In genomic region chr7:128835790-128836641, GRCh38 we compare ENCODE assay signal across 13 cellular contexts. TPM values are rescaled to one million over a fixed set of nuclear protein-coding genes. Genes with fewer than 3 reads are reported as not detected.
A peak's percentile ranks its signal among the peaks of the same experiment; 100 is the strongest.
DNase-seq lines count a peak whose midpoint lies in the region; TF ChIP-seq lines count a peak whose summit lies in the region.
"Had no signal": no experiment of that assay in that cellular context is flagged by ENCODE, and none has a peak within 500 bp of the region (broad histone marks: within the 10 kb centered on the region; RNA-seq: fewer than 3 reads in every experiment).

No MANE protein-coding gene starts in this region.

- H3K4me3 ChIP-seq in AG04450 (ENCODE audit: low read depth, low read length) (no peak overlapping the region), adipocyte (ENCODE audit: low read length) (peak overlapping the region; percentile 13), breast epithelium (no peak overlapping the region)
- H3K4me3 ChIP-seq: lung, Peyer's patch had no signal

- H3K9ac ChIP-seq in adipocyte (ENCODE audit: low read length), result peak overlapping the region; percentile 59

- TF ChIP-seq POLR2A in breast epithelium (IDR thresholded peaks at IDR 0.05), result no peak

- CTCF ChIA-PET in AG04450 (lab: Charles Lee), result interaction anchor here (2.1 kb wide), 1 partner anchor 47 kb away, joined by 8 read pairs; no protein-coding TSS in a partner anchor

- H3K9me3 ChIP-seq in AG04450 (ENCODE audit: control insufficient read depth, insufficient read depth, low read length), result no peaks in the 10 kb centered on the region; the same call in 1 of the 2 replicates
- no peaks in the 10 kb centered on the region for H3K9me3 ChIP-seq in adipocyte (ENCODE audit: control insufficient read depth, low read length)
- no peaks in the 10 kb centered on the region for H3K9me3 ChIP-seq in breast epithelium
- H3K9me3 ChIP-seq: Peyer's patch had no signal

- intact Hi-C loops in breast epithelium (cut with DNase I; ENCODE audit: low total_unique reads), result no loop called here

- DNase-seq in AG04450 (ENCODE audit: low read depth, low spot score) (no peak), adipocyte (ENCODE audit: low read depth) (peak; percentile 45), globus pallidus (ENCODE audit: low spot score) (peak; percentile 76), occipital lobe (lab: John Stamatoyannopoulos, UW) (peak; percentile 32), breast epithelium (ENCODE audit: low spot score in 2 of 2) (no peak), KG1 (lab: John Stamatoyannopoulos, UW) (no peak), A172 (ENCODE audit: low spot score) (no peak)
- DNase-seq in stimulated activated CD4-positive, alpha-beta T cell treated with anti-CD3 and anti-CD28 coated beads, Interleukin-12 subunit alpha, Interleukin-12 subunit beta, amount 100 ng/mL, for 4 hours, result no peak
- DNase-seq: ACHN; activated naive CD4-positive, alpha-beta T cell treated with Interleukin-2 at 50 U/mL for 16 hours; glutamatergic neuron; Peyer's patch had no signal

- H3K27ac ChIP-seq in AG04450 (ENCODE audit: low read depth, low read length) (peak overlapping the region; percentile 65), breast epithelium (peak overlapping the region in 1 of 2 donors; percentile 19)

- peaks cover 37% of the 10 kb centered on the region for H3K4me1 ChIP-seq in adipocyte (ENCODE audit: control insufficient read depth, insufficient read depth, low read length)
- H3K4me1 ChIP-seq in breast epithelium, result peaks cover 0 to 7% of the 10 kb centered on the region in 2 donors

- POLR2A ChIA-PET in AG04450 (lab: Yijun Ruan, JAX), result interaction anchor here (1.6 kb wide), 1 partner anchor 8 kb away, joined by 7 read pairs; no protein-coding TSS in a partner anchor

- TF ChIP-seq CTCF in AG04450 (IDR thresholded peaks at IDR 0.05; ENCODE audit: low read depth, low read length), result no peak
- TF ChIP-seq CTCF in breast epithelium (IDR thresholded peaks at IDR 0.05), result no peak

- H3K36me3 ChIP-seq in adipocyte (ENCODE audit: control insufficient read depth, insufficient read depth, low read length, severe bottlenecking) (peaks cover 54% of the 10 kb centered on the region), breast epithelium (no peaks in the 10 kb centered on the region)

- no peaks in the 10 kb centered on the region for H3K27me3 ChIP-seq in AG04450 (ENCODE audit: control insufficient read depth, insufficient read depth, low read length)
- H3K27me3 ChIP-seq in adipocyte (replicated peaks; ENCODE audit: control insufficient read depth, insufficient read depth, low read length), result no peaks in the 10 kb centered on the region
- H3K27me3 ChIP-seq in breast epithelium, result peaks cover 0 to 5% of the 10 kb centered on the region in 2 donors
- H3K27me3 ChIP-seq: Peyer's patch had no signal

RNA-seq across cellular contexts. Expression of gene FLNC, which starts 5.8 kb away (rescaled TPM):
- polyA plus RNA-seq in AG04450 (2011; rRNA removed), result 25.8 and 44.7 TPM in 2 replicates
- 157 and 215 TPM in 2 replicates for polyA minus RNA-seq in AG04450 (2011; rRNA and poly(A)+ RNA removed)
- 3.6 TPM for total RNA-seq in occipital lobe
- 1 to 10 TPM; 5.1 to 7.5 (median 6.0) TPM for total RNA-seq in breast epithelium
- total RNA-seq in A172 (2014; rRNA removed; shearing (Covaris generic)), result 23.1 and 33.3 TPM in 2 replicates

RNA-seq across cellular contexts. Expression of gene ATP6V1F, which starts 26.6 kb away (rescaled TPM):
- polyA plus RNA-seq in AG04450 (2011; rRNA removed), result 150 and 193 TPM in 2 replicates
- 48.3 and 52.6 TPM in 2 replicates for polyA minus RNA-seq in AG04450 (2011; rRNA and poly(A)+ RNA removed)
- total RNA-seq in occipital lobe (61.8 TPM), breast epithelium (100 to 1,000 TPM; 117 to 174 (median 127) TPM)
- total RNA-seq in A172 (2014; rRNA removed; shearing (Covaris generic)), result 157 and 171 TPM in 2 replicates

RNA-seq across cellular contexts. Expression of gene CCDC136, which starts 44.2 kb away (rescaled TPM):
- polyA plus RNA-seq in AG04450 (2011; rRNA removed), result 17.8 and 19.7 TPM in 2 replicates
- 22.0 and 24.5 TPM in 2 replicates for polyA minus RNA-seq in AG04450 (2011; rRNA and poly(A)+ RNA removed)
- total RNA-seq in occipital lobe (44.1 TPM), breast epithelium (1 to 10 TPM; 6.4 to 9.5 (median 9.4) TPM)
- 5.3 and 7.0 TPM in 2 replicates for total RNA-seq in A172 (2014; rRNA removed; shearing (Covaris generic))

Comparison
In these comparisons a context has a peak if more than half of its experiments do, and no peak if none do; other contexts are left out.
1. DNase-seq: peak in adipocyte (single experiment), globus pallidus (single experiment) and occipital lobe (single experiment); none in AG04450 (single experiment), breast epithelium (0 of 2), KG1 (single experiment), A172 (single experiment) and stimulated activated CD4-positive, alpha-beta T cell treated with anti-CD3 and anti-CD28 coated beads, Interleukin-12 subunit alpha, Interleukin-12 subunit beta, amount 100 ng/mL, for 4 hours (single experiment).